Comparison of ENCODE assay signal across 1 cellular context in the genomic region with DNA sequence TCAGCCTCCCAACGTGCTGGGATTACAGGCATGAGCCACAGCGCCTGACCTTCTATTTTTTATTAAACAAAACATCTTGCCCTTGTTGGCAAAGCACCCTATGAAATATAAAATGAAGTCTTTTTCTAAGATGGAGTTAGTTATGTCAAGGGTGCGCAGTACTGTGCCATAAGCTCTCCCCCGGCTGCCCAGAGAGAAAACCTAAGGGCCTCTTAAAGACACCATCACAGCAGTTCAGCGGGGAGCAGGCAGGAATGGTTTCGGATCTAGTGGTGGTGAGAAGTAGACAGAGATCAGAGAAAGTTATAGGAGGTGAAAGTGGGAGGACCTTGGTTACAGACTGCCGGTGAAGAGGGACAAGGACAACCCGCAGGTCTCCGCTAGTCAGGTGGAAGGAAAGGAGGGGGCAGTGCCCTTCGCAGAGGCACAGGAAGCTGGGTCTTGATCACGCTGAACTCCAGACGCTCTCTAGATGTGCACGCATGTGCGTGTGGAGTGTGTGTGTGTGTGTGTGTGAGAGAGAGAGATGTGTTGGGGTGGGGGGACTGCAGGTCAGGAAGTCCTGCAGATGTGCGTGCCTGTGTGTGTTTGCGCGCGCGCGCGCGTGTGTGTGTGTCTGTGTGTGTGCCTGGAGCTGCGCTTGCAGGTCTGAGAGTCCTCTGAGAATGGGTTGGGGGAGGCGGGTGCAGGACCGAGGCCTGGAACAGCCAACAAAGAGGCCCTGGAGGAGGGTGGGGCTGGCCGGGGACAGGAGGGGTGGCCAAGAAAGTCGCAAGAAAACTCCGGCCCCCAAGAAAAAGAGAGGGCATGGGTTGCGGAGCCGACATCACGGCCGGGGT.
TF ChIP-seq lines count a peak whose summit lies in the region.

No MANE protein-coding gene starts in this region.

TF ChIP-seq in HepG2, 621 proteins besides CTCF, POLR2A, EP300 and RAD21 (continued from another document and continues in another):
- TF ChIP-seq, protein P1, sequence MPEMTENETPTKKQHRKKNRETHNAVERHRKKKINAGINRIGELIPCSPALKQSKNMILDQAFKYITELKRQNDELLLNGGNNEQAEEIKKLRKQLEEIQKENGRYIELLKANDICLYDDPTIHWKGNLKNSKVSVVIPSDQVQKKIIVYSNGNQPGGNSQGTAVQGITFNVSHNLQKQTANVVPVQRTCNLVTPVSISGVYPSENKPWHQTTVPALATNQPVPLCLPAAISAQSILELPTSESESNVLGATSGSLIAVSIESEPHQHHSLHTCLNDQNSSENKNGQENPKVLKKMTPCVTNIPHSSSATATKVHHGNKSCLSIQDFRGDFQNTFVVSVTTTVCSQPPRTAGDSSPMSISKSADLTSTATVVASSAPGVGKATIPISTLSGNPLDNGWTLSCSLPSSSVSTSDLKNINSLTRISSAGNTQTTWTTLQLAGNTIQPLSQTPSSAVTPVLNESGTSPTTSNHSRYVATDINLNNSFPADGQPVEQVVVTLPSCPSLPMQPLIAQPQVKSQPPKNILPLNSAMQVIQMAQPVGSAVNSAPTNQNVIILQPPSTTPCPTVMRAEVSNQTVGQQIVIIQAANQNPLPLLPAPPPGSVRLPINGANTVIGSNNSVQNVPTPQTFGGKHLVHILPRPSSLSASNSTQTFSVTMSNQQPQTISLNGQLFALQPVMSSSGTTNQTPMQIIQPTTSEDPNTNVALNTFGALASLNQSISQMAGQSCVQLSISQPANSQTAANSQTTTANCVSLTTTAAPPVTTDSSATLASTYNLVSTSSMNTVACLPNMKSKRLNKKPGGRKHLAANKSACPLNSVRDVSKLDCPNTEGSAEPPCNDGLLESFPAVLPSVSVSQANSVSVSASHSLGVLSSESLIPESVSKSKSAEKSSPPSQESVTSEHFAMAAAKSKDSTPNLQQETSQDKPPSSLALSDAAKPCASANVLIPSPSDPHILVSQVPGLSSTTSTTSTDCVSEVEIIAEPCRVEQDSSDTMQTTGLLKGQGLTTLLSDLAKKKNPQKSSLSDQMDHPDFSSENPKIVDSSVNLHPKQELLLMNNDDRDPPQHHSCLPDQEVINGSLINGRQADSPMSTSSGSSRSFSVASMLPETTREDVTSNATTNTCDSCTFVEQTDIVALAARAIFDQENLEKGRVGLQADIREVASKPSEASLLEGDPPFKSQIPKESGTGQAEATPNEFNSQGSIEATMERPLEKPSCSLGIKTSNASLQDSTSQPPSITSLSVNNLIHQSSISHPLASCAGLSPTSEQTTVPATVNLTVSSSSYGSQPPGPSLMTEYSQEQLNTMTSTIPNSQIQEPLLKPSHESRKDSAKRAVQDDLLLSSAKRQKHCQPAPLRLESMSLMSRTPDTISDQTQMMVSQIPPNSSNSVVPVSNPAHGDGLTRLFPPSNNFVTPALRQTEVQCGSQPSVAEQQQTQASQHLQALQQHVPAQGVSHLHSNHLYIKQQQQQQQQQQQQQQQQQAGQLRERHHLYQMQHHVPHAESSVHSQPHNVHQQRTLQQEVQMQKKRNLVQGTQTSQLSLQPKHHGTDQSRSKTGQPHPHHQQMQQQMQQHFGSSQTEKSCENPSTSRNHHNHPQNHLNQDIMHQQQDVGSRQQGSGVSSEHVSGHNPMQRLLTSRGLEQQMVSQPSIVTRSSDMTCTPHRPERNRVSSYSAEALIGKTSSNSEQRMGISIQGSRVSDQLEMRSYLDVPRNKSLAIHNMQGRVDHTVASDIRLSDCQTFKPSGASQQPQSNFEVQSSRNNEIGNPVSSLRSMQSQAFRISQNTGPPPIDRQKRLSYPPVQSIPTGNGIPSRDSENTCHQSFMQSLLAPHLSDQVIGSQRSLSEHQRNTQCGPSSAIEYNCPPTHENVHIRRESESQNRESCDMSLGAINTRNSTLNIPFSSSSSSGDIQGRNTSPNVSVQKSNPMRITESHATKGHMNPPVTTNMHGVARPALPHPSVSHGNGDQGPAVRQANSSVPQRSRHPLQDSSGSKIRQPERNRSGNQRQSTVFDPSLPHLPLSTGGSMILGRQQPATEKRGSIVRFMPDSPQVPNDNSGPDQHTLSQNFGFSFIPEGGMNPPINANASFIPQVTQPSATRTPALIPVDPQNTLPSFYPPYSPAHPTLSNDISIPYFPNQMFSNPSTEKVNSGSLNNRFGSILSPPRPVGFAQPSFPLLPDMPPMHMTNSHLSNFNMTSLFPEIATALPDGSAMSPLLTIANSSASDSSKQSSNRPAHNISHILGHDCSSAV (CRISPR knock-in tag; IDR thresholded peaks at IDR 0.05; ENCODE audit: borderline replicate concordance) = no peak
- TF ChIP-seq POLR2G (IDR thresholded peaks at IDR 0.05; ENCODE audit: low read depth, low read length) = peak; percentile 70
- peak; percentile 46; the same call in 1 of the 2 replicates for TF ChIP-seq ZMYM2 (CRISPR knock-in tag; IDR thresholded peaks at IDR 0.05)
- TF ChIP-seq NCOA5 (CRISPR knock-in tag; IDR thresholded peaks at IDR 0.05) = no peak
- TF ChIP-seq ZNF747 (CRISPR knock-in tag; IDR thresholded peaks at IDR 0.05; ENCODE audit: borderline replicate concordance) = 0 out of 2 replicates have a peak, but pooled peaks have one; percentile 51
- no peak for TF ChIP-seq TOPORS (CRISPR knock-in tag; IDR thresholded peaks at IDR 0.05)
- peak; percentile 42; the same call in 1 of the 2 replicates for TF ChIP-seq ZNF772 (CRISPR knock-in tag; IDR thresholded peaks at IDR 0.05)
- TF ChIP-seq TCF7L2 (IDR thresholded peaks at IDR 0.05; ENCODE audit: low read depth, low read length) = no peak
- TF ChIP-seq, protein P2, sequence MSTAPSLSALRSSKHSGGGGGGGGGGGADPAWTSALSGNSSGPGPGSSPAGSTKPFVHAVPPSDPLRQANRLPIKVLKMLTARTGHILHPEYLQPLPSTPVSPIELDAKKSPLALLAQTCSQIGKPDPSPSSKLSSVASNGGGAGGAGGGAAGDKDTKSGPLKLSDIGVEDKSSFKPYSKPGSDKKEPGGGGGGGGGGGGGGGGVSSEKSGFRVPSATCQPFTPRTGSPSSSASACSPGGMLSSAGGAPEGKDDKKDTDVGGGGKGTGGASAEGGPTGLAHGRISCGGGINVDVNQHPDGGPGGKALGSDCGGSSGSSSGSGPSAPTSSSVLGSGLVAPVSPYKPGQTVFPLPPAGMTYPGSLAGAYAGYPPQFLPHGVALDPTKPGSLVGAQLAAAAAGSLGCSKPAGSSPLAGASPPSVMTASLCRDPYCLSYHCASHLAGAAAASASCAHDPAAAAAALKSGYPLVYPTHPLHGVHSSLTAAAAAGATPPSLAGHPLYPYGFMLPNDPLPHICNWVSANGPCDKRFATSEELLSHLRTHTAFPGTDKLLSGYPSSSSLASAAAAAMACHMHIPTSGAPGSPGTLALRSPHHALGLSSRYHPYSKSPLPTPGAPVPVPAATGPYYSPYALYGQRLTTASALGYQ (CRISPR knock-in tag; IDR thresholded peaks at IDR 0.05) = no peak
- no peak for TF ChIP-seq SMAD9 (CRISPR knock-in tag; IDR thresholded peaks at IDR 0.05)
- TF ChIP-seq, protein P3, sequence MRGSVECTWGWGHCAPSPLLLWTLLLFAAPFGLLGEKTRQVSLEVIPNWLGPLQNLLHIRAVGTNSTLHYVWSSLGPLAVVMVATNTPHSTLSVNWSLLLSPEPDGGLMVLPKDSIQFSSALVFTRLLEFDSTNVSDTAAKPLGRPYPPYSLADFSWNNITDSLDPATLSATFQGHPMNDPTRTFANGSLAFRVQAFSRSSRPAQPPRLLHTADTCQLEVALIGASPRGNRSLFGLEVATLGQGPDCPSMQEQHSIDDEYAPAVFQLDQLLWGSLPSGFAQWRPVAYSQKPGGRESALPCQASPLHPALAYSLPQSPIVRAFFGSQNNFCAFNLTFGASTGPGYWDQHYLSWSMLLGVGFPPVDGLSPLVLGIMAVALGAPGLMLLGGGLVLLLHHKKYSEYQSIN (CRISPR knock-in tag; IDR thresholded peaks at IDR 0.05; ENCODE audit: borderline replicate concordance) = no peak
- TF ChIP-seq MTF1 (CRISPR knock-in tag; IDR thresholded peaks at IDR 0.05) = no peak
- TF ChIP-seq NFKBIZ (CRISPR knock-in tag; IDR thresholded peaks at IDR 0.05) = no peak
- no peak; the same call in 1 of the 2 replicates for TF ChIP-seq HOXA3 (CRISPR knock-in tag; IDR thresholded peaks at IDR 0.05)
- TF ChIP-seq, protein P4, sequence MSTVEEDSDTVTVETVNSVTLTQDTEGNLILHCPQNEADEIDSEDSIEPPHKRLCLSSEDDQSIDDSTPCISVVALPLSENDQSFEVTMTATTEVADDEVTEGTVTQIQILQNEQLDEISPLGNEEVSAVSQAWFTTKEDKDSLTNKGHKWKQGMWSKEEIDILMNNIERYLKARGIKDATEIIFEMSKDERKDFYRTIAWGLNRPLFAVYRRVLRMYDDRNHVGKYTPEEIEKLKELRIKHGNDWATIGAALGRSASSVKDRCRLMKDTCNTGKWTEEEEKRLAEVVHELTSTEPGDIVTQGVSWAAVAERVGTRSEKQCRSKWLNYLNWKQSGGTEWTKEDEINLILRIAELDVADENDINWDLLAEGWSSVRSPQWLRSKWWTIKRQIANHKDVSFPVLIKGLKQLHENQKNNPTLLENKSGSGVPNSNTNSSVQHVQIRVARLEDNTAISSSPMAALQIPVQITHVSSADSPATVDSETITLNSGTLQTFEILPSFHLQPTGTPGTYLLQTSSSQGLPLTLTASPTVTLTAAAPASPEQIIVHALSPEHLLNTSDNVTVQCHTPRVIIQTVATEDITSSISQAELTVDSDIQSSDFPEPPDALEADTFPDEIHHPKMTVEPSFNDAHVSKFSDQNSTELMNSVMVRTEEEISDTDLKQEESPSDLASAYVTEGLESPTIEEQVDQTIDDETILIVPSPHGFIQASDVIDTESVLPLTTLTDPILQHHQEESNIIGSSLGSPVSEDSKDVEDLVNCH (CRISPR knock-in tag; IDR thresholded peaks at IDR 0.05) = no peak
- 0 out of 2 replicates have a peak, but pooled peaks have one; percentile 16 for TF ChIP-seq RELA (CRISPR knock-in tag; IDR thresholded peaks at IDR 0.05)
- no peak for TF ChIP-seq EEA1 (CRISPR knock-in tag; IDR thresholded peaks at IDR 0.05; ENCODE audit: borderline replicate concordance)
- no peak for TF ChIP-seq IKZF1 (IDR thresholded peaks at IDR 0.05)
- no peak for TF ChIP-seq NR2F6 (IDR thresholded peaks at IDR 0.05)
- TF ChIP-seq NR2F6 (CRISPR knock-in tag; IDR thresholded peaks at IDR 0.05) = peak; percentile 35; the same call in 1 of the 2 replicates
- no peak for TF ChIP-seq SMAD3 (CRISPR knock-in tag; IDR thresholded peaks at IDR 0.05)
- TF ChIP-seq, protein P5, sequence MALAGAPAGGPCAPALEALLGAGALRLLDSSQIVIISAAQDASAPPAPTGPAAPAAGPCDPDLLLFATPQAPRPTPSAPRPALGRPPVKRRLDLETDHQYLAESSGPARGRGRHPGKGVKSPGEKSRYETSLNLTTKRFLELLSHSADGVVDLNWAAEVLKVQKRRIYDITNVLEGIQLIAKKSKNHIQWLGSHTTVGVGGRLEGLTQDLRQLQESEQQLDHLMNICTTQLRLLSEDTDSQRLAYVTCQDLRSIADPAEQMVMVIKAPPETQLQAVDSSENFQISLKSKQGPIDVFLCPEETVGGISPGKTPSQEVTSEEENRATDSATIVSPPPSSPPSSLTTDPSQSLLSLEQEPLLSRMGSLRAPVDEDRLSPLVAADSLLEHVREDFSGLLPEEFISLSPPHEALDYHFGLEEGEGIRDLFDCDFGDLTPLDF (CRISPR knock-in tag; IDR thresholded peaks at IDR 0.05) = no peak
- TF ChIP-seq ETV5 (CRISPR knock-in tag; IDR thresholded peaks at IDR 0.05; ENCODE audit: borderline replicate concordance) = peak; percentile 45
- no peak for TF ChIP-seq CBX5 (CRISPR knock-in tag; IDR thresholded peaks at IDR 0.05; ENCODE audit: borderline replicate concordance)
- TF ChIP-seq DNMT1 (CRISPR knock-in tag; IDR thresholded peaks at IDR 0.05) = peak; percentile 58; the same call in 1 of the 2 replicates
- TF ChIP-seq, protein P6, sequence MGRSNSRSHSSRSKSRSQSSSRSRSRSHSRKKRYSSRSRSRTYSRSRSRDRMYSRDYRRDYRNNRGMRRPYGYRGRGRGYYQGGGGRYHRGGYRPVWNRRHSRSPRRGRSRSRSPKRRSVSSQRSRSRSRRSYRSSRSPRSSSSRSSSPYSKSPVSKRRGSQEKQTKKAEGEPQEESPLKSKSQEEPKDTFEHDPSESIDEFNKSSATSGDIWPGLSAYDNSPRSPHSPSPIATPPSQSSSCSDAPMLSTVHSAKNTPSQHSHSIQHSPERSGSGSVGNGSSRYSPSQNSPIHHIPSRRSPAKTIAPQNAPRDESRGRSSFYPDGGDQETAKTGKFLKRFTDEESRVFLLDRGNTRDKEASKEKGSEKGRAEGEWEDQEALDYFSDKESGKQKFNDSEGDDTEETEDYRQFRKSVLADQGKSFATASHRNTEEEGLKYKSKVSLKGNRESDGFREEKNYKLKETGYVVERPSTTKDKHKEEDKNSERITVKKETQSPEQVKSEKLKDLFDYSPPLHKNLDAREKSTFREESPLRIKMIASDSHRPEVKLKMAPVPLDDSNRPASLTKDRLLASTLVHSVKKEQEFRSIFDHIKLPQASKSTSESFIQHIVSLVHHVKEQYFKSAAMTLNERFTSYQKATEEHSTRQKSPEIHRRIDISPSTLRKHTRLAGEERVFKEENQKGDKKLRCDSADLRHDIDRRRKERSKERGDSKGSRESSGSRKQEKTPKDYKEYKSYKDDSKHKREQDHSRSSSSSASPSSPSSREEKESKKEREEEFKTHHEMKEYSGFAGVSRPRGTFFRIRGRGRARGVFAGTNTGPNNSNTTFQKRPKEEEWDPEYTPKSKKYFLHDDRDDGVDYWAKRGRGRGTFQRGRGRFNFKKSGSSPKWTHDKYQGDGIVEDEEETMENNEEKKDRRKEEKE (IDR thresholded peaks at IDR 0.05) = no peak
- no peak for TF ChIP-seq ETV6 (CRISPR knock-in tag; conservative IDR thresholded peaks at IDR 0.05)
- TF ChIP-seq, protein P7, sequence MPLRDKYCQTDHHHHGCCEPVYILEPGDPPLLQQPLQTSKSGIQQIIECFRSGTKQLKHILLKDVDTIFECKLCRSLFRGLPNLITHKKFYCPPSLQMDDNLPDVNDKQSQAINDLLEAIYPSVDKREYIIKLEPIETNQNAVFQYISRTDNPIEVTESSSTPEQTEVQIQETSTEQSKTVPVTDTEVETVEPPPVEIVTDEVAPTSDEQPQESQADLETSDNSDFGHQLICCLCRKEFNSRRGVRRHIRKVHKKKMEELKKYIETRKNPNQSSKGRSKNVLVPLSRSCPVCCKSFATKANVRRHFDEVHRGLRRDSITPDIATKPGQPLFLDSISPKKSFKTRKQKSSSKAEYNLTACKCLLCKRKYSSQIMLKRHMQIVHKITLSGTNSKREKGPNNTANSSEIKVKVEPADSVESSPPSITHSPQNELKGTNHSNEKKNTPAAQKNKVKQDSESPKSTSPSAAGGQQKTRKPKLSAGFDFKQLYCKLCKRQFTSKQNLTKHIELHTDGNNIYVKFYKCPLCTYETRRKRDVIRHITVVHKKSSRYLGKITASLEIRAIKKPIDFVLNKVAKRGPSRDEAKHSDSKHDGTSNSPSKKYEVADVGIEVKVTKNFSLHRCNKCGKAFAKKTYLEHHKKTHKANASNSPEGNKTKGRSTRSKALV (CRISPR knock-in tag; IDR thresholded peaks at IDR 0.05) = peak; percentile 81
- no peak for TF ChIP-seq SMYD3 (CRISPR knock-in tag; IDR thresholded peaks at IDR 0.05)
- TF ChIP-seq, protein P8, sequence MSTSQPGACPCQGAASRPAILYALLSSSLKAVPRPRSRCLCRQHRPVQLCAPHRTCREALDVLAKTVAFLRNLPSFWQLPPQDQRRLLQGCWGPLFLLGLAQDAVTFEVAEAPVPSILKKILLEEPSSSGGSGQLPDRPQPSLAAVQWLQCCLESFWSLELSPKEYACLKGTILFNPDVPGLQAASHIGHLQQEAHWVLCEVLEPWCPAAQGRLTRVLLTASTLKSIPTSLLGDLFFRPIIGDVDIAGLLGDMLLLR (CRISPR knock-in tag; IDR thresholded peaks at IDR 0.05) = peak; percentile 40; the same call in 1 of the 2 replicates
- no peak for TF ChIP-seq MED13 (CRISPR knock-in tag; IDR thresholded peaks at IDR 0.05)
- TF ChIP-seq SMARCE1 (IDR thresholded peaks at IDR 0.05; ENCODE audit: borderline replicate concordance) = no peak
- TF ChIP-seq NFIB (CRISPR knock-in tag; IDR thresholded peaks at IDR 0.05; ENCODE audit: borderline replicate concordance) = no peak
- TF ChIP-seq ZNF510 (CRISPR knock-in tag; IDR thresholded peaks at IDR 0.05; ENCODE audit: low read depth) = 0 out of 2 replicates have a peak, but pooled peaks have one; percentile 37
- TF ChIP-seq CREB1 (IDR thresholded peaks at IDR 0.05) = no peak
- TF ChIP-seq CREB1 (CRISPR knock-in tag; IDR thresholded peaks at IDR 0.05) = no peak
- peak; percentile 32; the same call in 1 of the 2 replicates for TF ChIP-seq KMT2B (CRISPR knock-in tag; IDR thresholded peaks at IDR 0.05)
- 0 out of 2 replicates have a peak, but pooled peaks have one; percentile 47 for TF ChIP-seq ZNF251 (CRISPR knock-in tag; IDR thresholded peaks at IDR 0.05)
